Comparison of ENCODE assay signal across 8 cellular contexts in genomic region chr13:46321494-46322225, GRCh38.
DNase-seq lines count a peak whose midpoint lies in the region; ATAC-seq and TF ChIP-seq lines count a peak whose summit lies in the region.

No MANE protein-coding gene starts in this region.

- H3K36me3 ChIP-seq in neural cell (ENCODE audit: insufficient read depth, low read length) (no peaks in the 10 kb centered on the region), stomach (no peaks in the 10 kb centered on the region)

- TF ChIP-seq EP300 in neural cell (conservative IDR thresholded peaks at IDR 0.05; ENCODE audit: poor library complexity, severe bottlenecking) (no peak), stomach (IDR thresholded peaks at IDR 0.05) (no peak)

- TF ChIP-seq RAD21 in neural cell (conservative IDR thresholded peaks at IDR 0.05) = peak; percentile 83

- 54 to 59% (median 57%) methylated on average over 17 of the region's 17 CpGs for WGBS in stomach, 5 donors

- peaks cover 8% of the 10 kb centered on the region for H3K27me3 Mint-ChIP-seq in Calu3 (ENCODE audit: unreplicated experiment)

- TF ChIP-seq POLR2A in erythroblast (IDR thresholded peaks at IDR 0.05; ENCODE audit: low read length) (no peak), stomach (IDR thresholded peaks at IDR 0.05) (no peak)

- TF ChIP-seq CTCF in Calu3 (IDR thresholded peaks at IDR 0.05; ENCODE audit: unreplicated experiment) (peak; percentile 50), HFF-Myc (IDR thresholded peaks at IDR 0.05; ENCODE audit: low read depth, low read length, missing control alignments) (peak; percentile 78), neural cell (IDR thresholded peaks at IDR 0.05; ENCODE audit: poor library complexity, severe bottlenecking) (peak; percentile 85), stomach (IDR thresholded peaks at IDR 0.05) (peak in 5 of 7 experiments; percentile 40 to 55 (median 48))

- H3F3A ChIP-seq in neural cell (ENCODE audit: insufficient read depth, low read length, poor library complexity, severe bottlenecking) = no peaks in the 10 kb centered on the region

- H3K4me1 ChIP-seq in stomach = peaks cover 0 to 8% (median 0%) of the 10 kb centered on the region in 4 donors

- H3K36me3 Mint-ChIP-seq in Calu3 (ENCODE audit: insufficient read depth, unreplicated experiment) = no peaks in the 10 kb centered on the region

- no peaks in the 10 kb centered on the region for H3K27me3 ChIP-seq in neural cell (ENCODE audit: insufficient read depth, low read depth, low read length)
- H3K27me3 ChIP-seq in stomach = no peaks in the 10 kb centered on the region

- H3K4me3 Mint-ChIP-seq in Calu3 (ENCODE audit: low read depth, unreplicated experiment) = no peak overlapping the region

- H3K4me1 Mint-ChIP-seq in Calu3 (ENCODE audit: low read depth, unreplicated experiment) = peaks cover 16% of the 10 kb centered on the region

- H3K79me2 ChIP-seq in neural cell (replicated peaks; ENCODE audit: insufficient read depth, low read length) = no peaks in the 10 kb centered on the region

- H3K9me2 ChIP-seq in neural cell (ENCODE audit: insufficient read depth, low read length) = no peaks in the 10 kb centered on the region

- DNase-seq in Calu3 (peak; percentile 49), HFF-Myc (ENCODE audit: extremely low read depth, low read depth) (peak; percentile 12), OCI-M1 (lab: John Stamatoyannopoulos, UW) (peak; percentile 84), activated T-cell treated with anti-CD3 and anti-CD28 coated beads for 24 hours (ENCODE audit: low read depth) (peak; percentile 57), erythroblast (lab: John Stamatoyannopoulos, UW) (peak; percentile 58 to 73), stomach (peak; percentile 64)

- H3K4me2 ChIP-seq in neural cell (ENCODE audit: low read length) = no peak overlapping the region

- no peaks in the 10 kb centered on the region for H3K9me3 Mint-ChIP-seq in Calu3 (ENCODE audit: low read depth, unreplicated experiment)

- H3K27ac Mint-ChIP-seq in Calu3 (ENCODE audit: unreplicated experiment) = no peak overlapping the region

- H4K20me1 ChIP-seq in neural cell (ENCODE audit: insufficient read depth) = no peaks in the 10 kb centered on the region

- CTCF ChIA-PET in Calu3 (lab: Charles Lee) = interaction anchor here (0.9 to 1.6 kb wide), 4 partner anchors 10 to 697 kb away, joined by 3 to 7 read pairs (median 4); no protein-coding TSS in a partner anchor

- H2AFZ ChIP-seq in neural cell (ENCODE audit: low read depth, low read length) = no peak overlapping the region

- H3K4me3 ChIP-seq in HFF-Myc (replicated peaks; ENCODE audit: low read depth, low read length) (no peak overlapping the region), neural cell (ENCODE audit: low read length) (no peak overlapping the region), stomach (no peak overlapping the region)

- intact Hi-C loops in Calu3 (cut with micrococcal nuclease; ENCODE audit: unreplicated experiment) (loop anchor here (1.0 kb wide), 1 partner anchor 514 kb away; no protein-coding TSS in a partner anchor), stomach (cut with DNase I; ENCODE audit: low total_unique reads) (no loop called here)

- H3K27ac ChIP-seq in neural cell (ENCODE audit: low read length) = no peak overlapping the region
- H3K27ac ChIP-seq in stomach = peak overlapping the region in 1 of 5 donors; percentile 14

- H3K9me3 ChIP-seq in neural cell (ENCODE audit: low read length) = no peaks in the 10 kb centered on the region
- H3K9me3 ChIP-seq in stomach = no peaks in the 10 kb centered on the region

- no TSS peak for BruUV-seq in Calu3 (replicated peaks; lab: Mats Ljungman, UMichigan)

- no peak overlapping the region for H3K9ac ChIP-seq in neural cell (ENCODE audit: low read length)

- no peak for ATAC-seq in GM21367 (IDR thresholded peaks at IDR 0.05; ENCODE audit: unreplicated experiment)

TF ChIP-seq in neural cell, 6 proteins besides CTCF, POLR2A, EP300 and RAD21:
- TF ChIP-seq MXI1 (conservative IDR thresholded peaks at IDR 0.05; ENCODE audit: poor library complexity, severe bottlenecking) (no peak), TAF1 (IDR thresholded peaks at IDR 0.05; ENCODE audit: low read depth) (no peak), SMC3 (conservative IDR thresholded peaks at IDR 0.05; ENCODE audit: poor library complexity) (peak; percentile 81), REST (IDR thresholded peaks at IDR 0.05; ENCODE audit: borderline replicate concordance) (no peak), POLR2AphosphoS5 (IDR thresholded peaks at IDR 0.05) (no peak)

Comparison
In these comparisons a context has a peak if more than half of its experiments do, and no peak if none do; other contexts are left out.
1. DNase-seq: peak in every context shown above with its lines; median percentile 84 in OCI-M1; 66 in erythroblast; 64 in stomach; 57 in activated T-cell treated with anti-CD3 and anti-CD28 coated beads for 24 hours; 49 in Calu3; 12 in HFF-Myc.